26 cellular contexts compared by ENCODE assay signal in genomic region chr20:23122321-23122720, GRCh38. TPM values are rescaled to one million over a fixed set of nuclear protein-coding genes. Genes with fewer than 3 reads are reported as not detected.
DNase-seq lines count a peak whose midpoint lies in the region; ATAC-seq and TF ChIP-seq lines count a peak whose summit lies in the region.
"Had no signal": no experiment of that assay in that cellular context is flagged by ENCODE, and none has a peak within 500 bp of the region (broad histone marks: within the 10 kb centered on the region; RNA-seq: fewer than 3 reads in every experiment).

No MANE protein-coding gene starts in this region.

- H3K4me1 ChIP-seq in BLaER1: peaks cover 95% of the 10 kb centered on the region
- H3K4me1 ChIP-seq: A549 had no signal

- no peak overlapping the region for H3K4me3 Mint-ChIP-seq in CD14-positive monocyte
- no peak overlapping the region for H3K4me3 Mint-ChIP-seq in dendritic cell treated with granulocyte-macrophage colony-stimulating factor and Interleukin-4, amounts not matched to agents 40 ng/mL and 50 ng/mL, for 4 days
- H3K4me3 Mint-ChIP-seq: CD8-positive, alpha-beta memory T cell; IgD-negative memory B cell had no signal

- H3K9me3 Mint-ChIP-seq in CD14-positive monocyte: peaks cover 0 to 3% (median 0%) of the 10 kb centered on the region in 7 donors
- H3K9me3 Mint-ChIP-seq in dendritic cell treated with granulocyte-macrophage colony-stimulating factor and Interleukin-4, amounts not matched to agents 40 ng/mL and 50 ng/mL, for 4 days: no peaks in the 10 kb centered on the region
- H3K9me3 Mint-ChIP-seq: IgD-negative memory B cell had no signal

- H3K27ac ChIP-seq in BLaER1: peak overlapping the region; percentile 38; the same call in 1 of the 2 replicates
- H3K27ac ChIP-seq: A549, C4-2B, HL-60, KMS-11, Peyer's patch, SK-N-MC had no signal

- H3K9ac ChIP-seq in BLaER1: no peak overlapping the region
- H3K9ac ChIP-seq: KMS-11 had no signal

- no peak overlapping the region for H3K4me3 ChIP-seq in BLaER1
- H3K4me3 ChIP-seq: A549, Peyer's patch, SK-N-MC had no signal

- peaks cover 2 to 17% of the 10 kb centered on the region in 2 donors for H3K36me3 Mint-ChIP-seq in CD14-positive monocyte
- H3K36me3 Mint-ChIP-seq in dendritic cell treated with granulocyte-macrophage colony-stimulating factor and Interleukin-4, amounts not matched to agents 40 ng/mL and 50 ng/mL, for 4 days (ENCODE audit: low read depth): no peaks in the 10 kb centered on the region
- H3K36me3 Mint-ChIP-seq: CD8-positive, alpha-beta memory T cell; IgD-negative memory B cell had no signal

- no peaks in the 10 kb centered on the region for H3K36me3 ChIP-seq in BLaER1
- H3K36me3 ChIP-seq: Peyer's patch had no signal

- H3K4me2 ChIP-seq in BLaER1: peak overlapping the region; percentile 83; the same call in 1 of the 2 replicates
- H3K4me2 ChIP-seq: A549, KMS-11 had no signal

- no peaks in the 10 kb centered on the region for H3K27me3 ChIP-seq in BLaER1
- H3K27me3 ChIP-seq: Peyer's patch had no signal

- no peak for DNase-seq in CD14-positive monocyte (ENCODE audit: low spot score)
- peak; percentile 27 for DNase-seq in sciatic nerve (ENCODE audit: low spot score)
- DNase-seq in nucleus accumbens (lab: John Stamatoyannopoulos, UW): no peak
- no peak for DNase-seq in NOMO-1 treated with dmso at 0.1 percent for 144 hours (lab: John Stamatoyannopoulos, UW; ENCODE audit: unreplicated experiment)
- DNase-seq in NCI-H526 (lab: John Stamatoyannopoulos, UW): no peak
- DNase-seq: AML-193; CD8-positive, alpha-beta memory T cell; DMS 273 treated with DMSO at 0.1 percent for 48 hours; DMS79; MM.1S; NCI-H2029; NCI-H446 treated with DMSO at 0.1 percent for 48 hours; NCI-H526 treated with DMSO at 0.1 percent for 48 hours; OCI-M1; SIG-M5 had no signal

- no peaks in the 10 kb centered on the region for H4K20me1 ChIP-seq in BLaER1

- intact Hi-C loops in CD14-positive monocyte (cut with micrococcal nuclease): no loop called here
- intact Hi-C loops in dendritic cell treated with granulocyte-macrophage colony-stimulating factor and Interleukin-4, amounts not matched to agents 40 ng/mL and 50 ng/mL, for 4 days (cut with micrococcal nuclease): no loop called here
- intact Hi-C loops in sciatic nerve (cut with DNase I): no loop called here

- no peak for TF ChIP-seq CTCF in CD14-positive monocyte (IDR thresholded peaks at IDR 0.05)

- no peak for ATAC-seq in sciatic nerve
- ATAC-seq: A549, HCT116 had no signal

- H3K4me1 Mint-ChIP-seq in CD14-positive monocyte: peaks cover 88% of the 10 kb centered on the region
- H3K4me1 Mint-ChIP-seq in dendritic cell treated with granulocyte-macrophage colony-stimulating factor and Interleukin-4, amounts not matched to agents 40 ng/mL and 50 ng/mL, for 4 days (ENCODE audit: low read depth): peaks cover 93% of the 10 kb centered on the region
- H3K4me1 Mint-ChIP-seq: CD8-positive, alpha-beta memory T cell; IgD-negative memory B cell had no signal

- peak overlapping the region in 5 of 7 donors; percentile 37 to 99 (median 64) for H3K27ac Mint-ChIP-seq in CD14-positive monocyte
- H3K27ac Mint-ChIP-seq in dendritic cell treated with granulocyte-macrophage colony-stimulating factor and Interleukin-4, amounts not matched to agents 40 ng/mL and 50 ng/mL, for 4 days: peak overlapping the region; percentile 81
- H3K27ac Mint-ChIP-seq: CD8-positive, alpha-beta memory T cell; IgD-negative memory B cell had no signal

- no peaks in the 10 kb centered on the region for H3K9me3 ChIP-seq in BLaER1
- H3K9me3 ChIP-seq: A549, Peyer's patch had no signal

- H3K27me3 Mint-ChIP-seq in CD14-positive monocyte (ENCODE audit: low read depth in 3 of 3): no peaks in the 10 kb centered on the region
- H3K27me3 Mint-ChIP-seq in dendritic cell treated with granulocyte-macrophage colony-stimulating factor and Interleukin-4, amounts not matched to agents 40 ng/mL and 50 ng/mL, for 4 days: peaks cover 5% of the 10 kb centered on the region

RNA-seq across cellular contexts. Expression of gene CD93, which starts 36.2 kb away (rescaled TPM):
- 10 to 100 TPM; 26.0 to 48.9 TPM for polyA plus RNA-seq in CD14-positive monocyte
- total RNA-seq in sciatic nerve: 81.0 TPM
- total RNA-seq: H4 had no signal
- polyA plus RNA-seq: A549, IgD-negative memory B cell had no signal
